ENCODE assay signal across 12 cellular contexts in the genomic region with DNA sequence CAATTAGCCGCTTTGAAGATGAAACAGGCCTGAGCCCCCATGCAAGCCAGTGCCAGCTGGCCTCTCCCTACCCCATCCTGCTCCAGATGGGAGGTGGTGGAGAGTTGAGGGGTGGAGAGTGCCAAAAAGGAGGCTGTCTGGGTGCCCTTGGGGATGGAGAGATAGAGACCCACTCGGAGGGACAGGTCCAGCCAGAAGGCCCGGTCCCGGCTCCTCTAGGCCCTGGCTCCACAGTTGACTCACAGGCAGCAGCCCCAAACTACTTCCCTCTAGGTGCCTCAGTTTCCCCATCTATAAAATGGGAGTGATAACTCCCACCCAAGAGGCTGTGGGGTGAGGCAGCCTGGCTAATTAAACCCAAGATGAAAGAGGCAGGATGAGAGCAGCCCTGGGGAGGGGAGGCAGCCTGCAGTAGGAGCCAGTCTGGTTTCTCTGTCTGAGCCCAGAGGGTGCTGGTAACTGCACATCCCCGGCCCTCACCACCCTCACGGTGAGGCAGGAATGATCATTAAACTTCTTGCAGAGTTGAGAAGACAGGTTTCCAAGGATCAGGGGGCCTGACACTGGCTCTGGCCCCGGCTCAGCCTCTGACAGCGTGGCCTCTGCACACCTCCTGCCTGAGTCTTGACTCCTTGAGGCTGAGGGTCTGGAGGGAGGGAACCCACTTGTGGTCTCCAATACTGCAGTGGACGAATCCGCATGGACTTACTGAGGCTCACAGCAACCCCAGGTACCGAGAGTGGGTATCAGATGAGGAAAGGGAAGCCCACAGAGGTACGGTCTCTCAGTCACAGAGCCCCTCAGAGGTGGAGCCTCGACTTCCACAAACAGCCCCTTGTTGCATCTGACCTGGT. TPM values are rescaled to one million over a fixed set of nuclear protein-coding genes. Genes with fewer than 3 reads are reported as not detected.
DNase-seq lines count a peak whose midpoint lies in the region; ATAC-seq, FAIRE-seq and TF ChIP-seq lines count a peak whose summit lies in the region.
"Had no signal": no experiment of that assay in that cellular context is flagged by ENCODE, and none has a peak within 500 bp of the region (broad histone marks: within the 10 kb centered on the region; RNA-seq: fewer than 3 reads in every experiment).

No MANE protein-coding gene starts in this region.

- H3K9ac ChIP-seq in K562 (ENCODE audit: insufficient read depth in 1 of 2, low read depth in 2 of 2, low read length in 2 of 2): peak overlapping the region in 1 of 2 experiments; percentile 87; a peak in 1 of 4 replicates

- H3K36me3 ChIP-seq in left ventricle myocardium inferior (peaks cover 22% of the 10 kb centered on the region), right atrium auricular region (peaks cover 24% of the 10 kb centered on the region), K562 (ENCODE audit: control insufficient read depth, insufficient read depth, low read length) (peaks cover 25% of the 10 kb centered on the region; the same call in 2 of the 3 replicates), mesodermal cell (ENCODE audit: control insufficient read depth, insufficient read depth, low read length) (peaks cover 22% of the 10 kb centered on the region)

- no peak for TF ChIP-seq POLR2A in K562 (conservative IDR thresholded peaks at IDR 0.05)

- TF ChIP-seq CTCF in left ventricle myocardium inferior (IDR thresholded peaks at IDR 0.05; ENCODE audit: borderline replicate concordance): no peak
- no peak for TF ChIP-seq CTCF in right atrium auricular region (IDR thresholded peaks at IDR 0.05)
- no peak for TF ChIP-seq CTCF in K562 (IDR thresholded peaks at IDR 0.05 in 2 of 3, conservative IDR thresholded peaks at IDR 0.05 in 1 of 3; ENCODE audit: insufficient read depth in 2 of 3, low read depth in 1 of 3, low read length in 3 of 3)

- H3K4me3 ChIP-seq in left ventricle myocardium inferior (peak overlapping the region; percentile 97), right atrium auricular region (no peak overlapping the region), K562 (no peak overlapping the region), mesodermal cell (ENCODE audit: extremely low read depth, insufficient read depth, low read length, poor library complexity, severe bottlenecking) (peak overlapping the region; percentile 72)

- no peak for FAIRE-seq in K562 (lab: Jason Lieb, UNC)
- FAIRE-seq: endothelial cell of umbilical vein, GM19239 had no signal

- TF ChIP-seq RAD21 in K562 (CRISPR knock-in tag; conservative IDR thresholded peaks at IDR 0.05 in 1 of 2, IDR thresholded peaks at IDR 0.05 in 1 of 2): no peak

- in situ Hi-C loops in K562 (cut with MboI): no loop called here

- no peak for TF ChIP-seq EP300 in K562 (IDR thresholded peaks at IDR 0.05; ENCODE audit: low read length)

- H3K79me2 ChIP-seq in K562 (ENCODE audit: control insufficient read depth, insufficient read depth, low read length): peaks cover 22% of the 10 kb centered on the region

- H3K27ac ChIP-seq in left ventricle myocardium inferior (replicated peaks) (no peak overlapping the region), right atrium auricular region (no peak overlapping the region), K562 (ENCODE audit: extremely low read depth, low read depth, low read length) (no peak overlapping the region), mesodermal cell (ENCODE audit: low read depth, low read length, severe bottlenecking) (no peak overlapping the region)

- peaks cover 35% of the 10 kb centered on the region for H3K27me3 ChIP-seq in left ventricle myocardium inferior (ENCODE audit: low read depth)
- H3K27me3 ChIP-seq in right atrium auricular region: peaks cover 0 to 21% of the 10 kb centered on the region in 2 donors
- H3K27me3 ChIP-seq in K562 (ENCODE audit: control insufficient read depth in 2 of 2, insufficient read depth in 2 of 2, low read length in 2 of 2): no peaks in the 10 kb centered on the region

- H3K9me3 ChIP-seq in left ventricle myocardium inferior (replicated peaks) (no peaks in the 10 kb centered on the region), right atrium auricular region (no peaks in the 10 kb centered on the region), K562 (replicated peaks; ENCODE audit: control insufficient read depth, insufficient read depth, low read depth, low read length) (no peaks in the 10 kb centered on the region), mesodermal cell (ENCODE audit: control insufficient read depth, low read length) (no peaks in the 10 kb centered on the region)

- no peak for ATAC-seq in K562

- peaks cover 13% of the 10 kb centered on the region; the same call in 1 of the 2 replicates for H4K20me1 ChIP-seq in K562 (replicated peaks; ENCODE audit: control insufficient read depth, insufficient read depth, low read length)

- BruUV-seq in K562 (replicated peaks; lab: Mats Ljungman, UMichigan): no TSS peak

- intact Hi-C loops in left ventricle myocardium inferior (cut with micrococcal nuclease): no loop called here
- intact Hi-C loops in K562 (cut with micrococcal nuclease): loop anchor here (5.0 to 10.0 kb wide), 3 partner anchors 35 to 203 kb away; a partner anchor contains a TSS

- WGBS in K562 (ENCODE audit: insufficient coverage, low coverage, missing lambda C conversion rate): 62% methylated on average over 11 of the region's 13 CpGs
- 87 to 92% methylated on average over 7 to 10 of the region's 13 CpGs for WGBS in mesodermal cell (ENCODE audit: insufficient coverage in 2 of 2), 2 experiments

- no peak for DNase-seq in left ventricle myocardium inferior
- no peak for DNase-seq in right atrium auricular region (ENCODE audit: low spot score)
- no peak for DNase-seq in K562 (ENCODE audit: extremely low read depth in 1 of 4, low spot score in 3 of 4)
- DNase-seq in GM19238 (ENCODE audit: insufficient read length, low spot score): no peak
- DNase-seq in middle frontal gyrus (ENCODE audit: extremely low spot score, low spot score): no peak
- DNase-seq in activated CD4-positive, CD25-positive, alpha-beta regulatory T cell treated with anti-CD3 and anti-CD28 coated beads, Interleukin-2, amount 50 U/mL, for 72 hours: no peak
- no peak for DNase-seq in cortex of kidney (lab: John Stamatoyannopoulos, UW)
- DNase-seq: NCI-H1105 had no signal

- POLR2A ChIA-PET in K562 (lab: Yijun Ruan, JAX): interaction anchor here (1.0 to 1.4 kb wide), 4 partner anchors 16 to 283 kb away, joined by 3 to 10 read pairs (median 4); no protein-coding TSS in a partner anchor

- CTCF ChIA-PET in K562 (lab: Yijun Ruan, JAX; ENCODE audit: low intra/inter-chr PET ratio): no interaction called here

- H3K4me1 ChIP-seq in left ventricle myocardium inferior: peaks cover 47% of the 10 kb centered on the region
- H3K4me1 ChIP-seq in right atrium auricular region: peaks cover 0 to 33% of the 10 kb centered on the region in 2 donors
- peaks cover 7 to 58% of the 10 kb centered on the region in 2 experiments; a peak in 4 of 5 replicates for H3K4me1 ChIP-seq in K562 (replicated peaks in 1 of 2; ENCODE audit: control insufficient read depth in 2 of 2, insufficient read depth in 2 of 2, low read length in 2 of 2)
- no peaks in the 10 kb centered on the region for H3K4me1 ChIP-seq in mesodermal cell (ENCODE audit: control insufficient read depth, insufficient read depth, low read length, poor library complexity, severe bottlenecking)

- H3K4me2 ChIP-seq in K562 (ENCODE audit: insufficient read depth, low read length): no peak overlapping the region

- peaks cover 13% of the 10 kb centered on the region for H3K9me1 ChIP-seq in K562 (ENCODE audit: control insufficient read depth, insufficient read depth, low read length)

- H2AFZ ChIP-seq in K562 (ENCODE audit: low read depth, low read length): no peak overlapping the region

RNA-seq across cellular contexts. Expression of a gene that starts 1.4 kb away (rescaled TPM):
- total RNA-seq in left ventricle myocardium inferior: 5.4 TPM
- 10 to 100 TPM in 1 of 2 donors, 1 to 10 TPM in 1; 9.5 to 14.3 TPM for total RNA-seq in right atrium auricular region
- total RNA-seq in K562 (2011; cell fraction: chromatin; rRNA removed; ENCODE audit: low replicate concordance): 16.4 and 48.0 TPM in 2 replicates
- total RNA-seq in K562 (2011; cell fraction: nucleolus; rRNA removed): 43.4 and 48.4 TPM in 2 replicates
- total RNA-seq in K562 (2011; cell fraction: nucleoplasm; rRNA removed): 26.7 and 28.3 TPM in 2 replicates
- 13.0 and 17.0 TPM in 2 replicates for total RNA-seq in K562 (2014; rRNA removed)
- 3.1 and 3.5 TPM in 2 replicates for total RNA-seq in K562 (2014; rRNA removed; fragmentation: Illumina TruSeq; extraction: Trizol)
- total RNA-seq in K562 (2015; rRNA removed; fragmentation: Illumina TruSeq; extraction: Trizol): 8.7 and 8.9 TPM in 2 replicates
- 23.2 and 24.2 TPM in 2 replicates for total RNA-seq in K562 (2021)
- 5.1 and 7.7 TPM in 2 replicates for polyA plus RNA-seq in K562 (2011; rRNA removed)
- 6.5 and 20.1 TPM in 2 replicates for polyA plus RNA-seq in K562 (2011; cell fraction: cytosol; rRNA removed)
- 17.1 and 27.9 TPM in 2 replicates for polyA plus RNA-seq in K562 (2011; cell fraction: nucleus; rRNA removed)
- 10.8 and 15.8 TPM in 2 replicates for polyA plus RNA-seq in K562 (2012)
- 4.6 and 9.1 TPM in 2 replicates for polyA plus RNA-seq in K562 (2014; fragmentation: Illumina TruSeq; extraction: Trizol)
- polyA plus RNA-seq in K562 (2014; fragmentation: Nextera tagmentation; extraction: Ambion mirVana): under 1 TPM; 0.51 to 0.63 TPM
- polyA plus RNA-seq in K562 (2014; rRNA removed): 11.3 and 11.7 TPM in 2 replicates
- 8.3 and 9.2 TPM in 2 replicates for polyA minus RNA-seq in K562 (2011; rRNA and poly(A)+ RNA removed)
- 14.6 and 14.8 TPM in 2 replicates for polyA minus RNA-seq in K562 (2011; cell fraction: cytosol; rRNA and poly(A)+ RNA removed)
- 17.5 and 18.7 TPM in 2 replicates for polyA minus RNA-seq in K562 (2011; cell fraction: nucleus; rRNA and poly(A)+ RNA removed)
- polyA plus RNA-seq in mesodermal cell (2013, experiment 1 of 2): 8.4 TPM
- polyA plus RNA-seq in mesodermal cell (2013, experiment 2 of 2): 6.1 TPM

RNA-seq across cellular contexts. Expression of a gene that starts 4.7 kb away (rescaled TPM):
- total RNA-seq in left ventricle myocardium inferior (not detected), right atrium auricular region (not detected), K562 (2014; rRNA removed) (not detected in 2 replicates), K562 (2014; rRNA removed; fragmentation: Illumina TruSeq; extraction: Trizol) (not detected in 2 replicates), K562 (2015; rRNA removed; fragmentation: Illumina TruSeq; extraction: Trizol) (not detected in 2 replicates), K562 (2021) (0.09 TPM in 1 of 2 replicates, not detected in the other)
- total RNA-seq in K562 (2011; cell fraction: chromatin; rRNA removed; ENCODE audit: low replicate concordance): 0.09 TPM in 1 of 2 replicates, not detected in the other
- total RNA-seq in K562 (2011; cell fraction: nucleolus; rRNA removed): not detected in 2 replicates
- total RNA-seq in K562 (2011; cell fraction: nucleoplasm; rRNA removed): not detected in 2 replicates
- polyA plus RNA-seq in K562 (2011; rRNA removed) (not detected in 2 replicates), K562 (2014; fragmentation: Illumina TruSeq; extraction: Trizol) (not detected in 2 replicates), K562 (2014; fragmentation: Nextera tagmentation; extraction: Ambion mirVana) (not detected), K562 (2014; rRNA removed) (not detected in 2 replicates)
- polyA plus RNA-seq in K562 (2011; cell fraction: cytosol; rRNA removed): not detected in 2 replicates
- not detected in 2 replicates for polyA plus RNA-seq in K562 (2011; cell fraction: nucleus; rRNA removed)
- not detected in 2 replicates for polyA plus RNA-seq in K562 (2012)
- polyA minus RNA-seq in K562 (2011; rRNA and poly(A)+ RNA removed): not detected in 2 replicates
- polyA minus RNA-seq in K562 (2011; cell fraction: cytosol; rRNA and poly(A)+ RNA removed): not detected in 2 replicates
- polyA minus RNA-seq in K562 (2011; cell fraction: nucleus; rRNA and poly(A)+ RNA removed): not detected in 2 replicates
- 0.33 TPM for polyA plus RNA-seq in mesodermal cell (2013, experiment 1 of 2)
- 0.15 TPM for polyA plus RNA-seq in mesodermal cell (2013, experiment 2 of 2)
- total RNA-seq: endothelial cell of umbilical vein had no signal
- polyA plus RNA-seq: endothelial cell of umbilical vein, neural cell had no signal

RNA-seq across cellular contexts. Expression of a gene that starts 51.6 kb away (rescaled TPM):
- total RNA-seq in left ventricle myocardium inferior (not detected), right atrium auricular region (under 1 TPM; 0.20 to 0.37 TPM), K562 (2014; rRNA removed) (not detected in 2 replicates), K562 (2014; rRNA removed; fragmentation: Illumina TruSeq; extraction: Trizol) (not detected in 2 replicates), K562 (2015; rRNA removed; fragmentation: Illumina TruSeq; extraction: Trizol) (not detected in 2 replicates), K562 (2021) (not detected in 2 replicates)
- 0.16 TPM in 1 of 2 replicates, not detected in the other for total RNA-seq in K562 (2011; cell fraction: chromatin; rRNA removed; ENCODE audit: low replicate concordance)
- not detected in 2 replicates for total RNA-seq in K562 (2011; cell fraction: nucleolus; rRNA removed)
- total RNA-seq in K562 (2011; cell fraction: nucleoplasm; rRNA removed): not detected in 2 replicates
- polyA plus RNA-seq in K562 (2011; rRNA removed) (not detected in 2 replicates), K562 (2014; fragmentation: Illumina TruSeq; extraction: Trizol) (not detected in 2 replicates), K562 (2014; fragmentation: Nextera tagmentation; extraction: Ambion mirVana) (under 1 TPM; 0.03 TPM), K562 (2014; rRNA removed) (not detected in 2 replicates)
- polyA plus RNA-seq in K562 (2011; cell fraction: cytosol; rRNA removed): not detected in 2 replicates
- polyA plus RNA-seq in K562 (2011; cell fraction: nucleus; rRNA removed): 0.10 TPM in 1 of 2 replicates, not detected in the other
- polyA plus RNA-seq in K562 (2012): 0.24 and 0.35 TPM in 2 replicates
- polyA minus RNA-seq in K562 (2011; rRNA and poly(A)+ RNA removed): not detected in 2 replicates
- polyA minus RNA-seq in K562 (2011; cell fraction: cytosol; rRNA and poly(A)+ RNA removed): not detected in 2 replicates
- polyA minus RNA-seq in K562 (2011; cell fraction: nucleus; rRNA and poly(A)+ RNA removed): not detected in 2 replicates
- polyA plus RNA-seq in mesodermal cell (2013, experiment 1 of 2): 2.4 TPM
- 1.7 TPM for polyA plus RNA-seq in mesodermal cell (2013, experiment 2 of 2)
- total RNA-seq: endothelial cell of umbilical vein had no signal

Comparison
In these comparisons a context has a peak if more than half of its experiments do, and no peak if none do; other contexts are left out.
1. H3K4me3 ChIP-seq: peak in left ventricle myocardium inferior (single experiment) and mesodermal cell (single experiment); none in right atrium auricular region (0 of 2) and K562 (single experiment).